In genomic region chr15:67501836-67502461, GRCh38 we compare ENCODE assay signal across 14 cellular contexts. TPM values are rescaled to one million over a fixed set of nuclear protein-coding genes. Genes with fewer than 3 reads are reported as not detected.
DNase-seq lines count a peak whose midpoint lies in the region; TF ChIP-seq lines count a peak whose summit lies in the region.
"Had no signal": no experiment of that assay in that cellular context is flagged by ENCODE, and none has a peak within 500 bp of the region (broad histone marks: within the 10 kb centered on the region; RNA-seq: fewer than 3 reads in every experiment).

No MANE protein-coding gene starts in this region.

- H3K4me1 ChIP-seq in NT2/D1 (ENCODE audit: insufficient read depth, insufficient read length), result no peaks in the 10 kb centered on the region
- no peaks in the 10 kb centered on the region for H3K4me1 ChIP-seq in endodermal cell (ENCODE audit: control insufficient read depth, insufficient read depth, low read length)
- H3K4me1 ChIP-seq in CD4-positive, alpha-beta memory T cell (ENCODE audit: insufficient read depth, low read length), result no peaks in the 10 kb centered on the region
- no peaks in the 10 kb centered on the region for H3K4me1 ChIP-seq in BE2C

- intact Hi-C loops in CD4-positive, alpha-beta memory T cell (cut with micrococcal nuclease), result loop anchor here (2.0 kb wide), 1 partner anchor 335 kb away; no protein-coding TSS in a partner anchor

- H3K9me3 ChIP-seq in NT2/D1 (ENCODE audit: insufficient read depth, low read length) (no peaks in the 10 kb centered on the region), endodermal cell (ENCODE audit: control insufficient read depth, low read length) (no peaks in the 10 kb centered on the region), BE2C (no peaks in the 10 kb centered on the region)
- H3K9me3 ChIP-seq in CD4-positive, alpha-beta memory T cell (ENCODE audit: control insufficient read depth in 1 of 2, low read length in 2 of 2), result no peaks in the 10 kb centered on the region
- H3K9me3 ChIP-seq: esophagus squamous epithelium had no signal

- CTCF ChIA-PET in CD4-positive, alpha-beta memory T cell (lab: Charles Lee; ENCODE audit: partially characterized antibody), result interaction anchor here (1.1 to 4.2 kb wide), 5 partner anchors 22 to 334 kb away, joined by 3 to 21 read pairs (median 6); no protein-coding TSS in a partner anchor

- no peak overlapping the region for H3K4me3 Mint-ChIP-seq in endodermal cell
- peak overlapping the region; percentile 21 for H3K4me3 Mint-ChIP-seq in type B pancreatic cell
- no peak overlapping the region for H3K4me3 Mint-ChIP-seq in nephron progenitor cell
- no peak overlapping the region for H3K4me3 Mint-ChIP-seq in CD4-positive, alpha-beta memory T cell
- H3K4me3 Mint-ChIP-seq: activated CD4-positive, alpha-beta T cell treated with anti-CD3 and anti-CD28 coated beads for 36 hours; activated T-helper 1 cell treated with anti-CD3 and anti-CD28 coated beads, Interleukin-12 subunit alpha, Interleukin-12 subunit beta, Interleukin-2, Interleukin-4 antibody, amounts not matched to agents 30 ng/mL and 10 ng/mL and 1 ng/mL, durations not matched to agents 14 hours and 24 hours and 36 hours; HFFc6 had no signal

- no peak overlapping the region for H3K9ac ChIP-seq in NT2/D1 (ENCODE audit: insufficient read length, low read depth)
- H3K9ac ChIP-seq in endodermal cell (ENCODE audit: extremely low read depth, low read length, poor library complexity, severe bottlenecking), result no peak overlapping the region

- H3K4me1 Mint-ChIP-seq in endodermal cell, result peaks cover 15% of the 10 kb centered on the region
- H3K4me1 Mint-ChIP-seq in type B pancreatic cell (ENCODE audit: unreplicated experiment), result peaks cover 18% of the 10 kb centered on the region
- H3K4me1 Mint-ChIP-seq in nephron progenitor cell, result peaks cover 20% of the 10 kb centered on the region
- peaks cover 0 to 1% (median 0%) of the 10 kb centered on the region in 4 donors for H3K4me1 Mint-ChIP-seq in CD4-positive, alpha-beta memory T cell
- H3K4me1 Mint-ChIP-seq: activated CD4-positive, alpha-beta T cell treated with anti-CD3 and anti-CD28 coated beads for 36 hours had no signal

- DNase-seq in NCI-H510A treated with DMSO at 0.1 percent for 48 hours (lab: John Stamatoyannopoulos, UW) (peak; percentile 30), NCI-H510A (lab: John Stamatoyannopoulos, UW) (no peak), NT2/D1 (ENCODE audit: low read depth, low spot score) (peak; percentile 8), endodermal cell (no peak), type B pancreatic cell (ENCODE audit: extremely low spot score, unreplicated experiment) (no peak), nephron progenitor cell (no peak), BE2C (no peak)
- no peak for DNase-seq in CD4-positive, alpha-beta memory T cell
- DNase-seq: activated CD4-positive, alpha-beta T cell treated with anti-CD3 and anti-CD28 coated beads for 36 hours; esophagus squamous epithelium had no signal

- TF ChIP-seq CTCF in endodermal cell (conservative IDR thresholded peaks at IDR 0.05) (no peak), type B pancreatic cell (conservative IDR thresholded peaks at IDR 0.05) (no peak), nephron progenitor cell (IDR thresholded peaks at IDR 0.05) (no peak), BE2C (IDR thresholded peaks at IDR 0.05; ENCODE audit: low read depth, low read length) (no peak)

- H3K27me3 Mint-ChIP-seq in endodermal cell (ENCODE audit: insufficient read depth), result no peaks in the 10 kb centered on the region
- H3K27me3 Mint-ChIP-seq in type B pancreatic cell, result peaks cover 8% of the 10 kb centered on the region
- peaks cover 18% of the 10 kb centered on the region for H3K27me3 Mint-ChIP-seq in nephron progenitor cell (ENCODE audit: low read depth, poor library complexity)
- no peaks in the 10 kb centered on the region for H3K27me3 Mint-ChIP-seq in CD4-positive, alpha-beta memory T cell
- H3K27me3 Mint-ChIP-seq: activated CD4-positive, alpha-beta T cell treated with anti-CD3 and anti-CD28 coated beads for 36 hours had no signal

- H3K27ac ChIP-seq in endodermal cell (ENCODE audit: low read depth, low read length), result peak overlapping the region; percentile 28
- H3K27ac ChIP-seq in CD4-positive, alpha-beta memory T cell (ENCODE audit: low read depth, low read length), result no peak overlapping the region
- H3K27ac ChIP-seq: cardiac muscle cell, esophagus squamous epithelium had no signal

- WGBS in endodermal cell (ENCODE audit: insufficient coverage in 1 of 2, insufficient read length in 1 of 2), 2 experiments, result 70 to 74% methylated on average over 11 to 12 of the region's 13 CpGs

- H3K36me3 ChIP-seq in NT2/D1 (ENCODE audit: insufficient read depth, insufficient read length, low read length), result no peaks in the 10 kb centered on the region
- no peaks in the 10 kb centered on the region for H3K36me3 ChIP-seq in endodermal cell (ENCODE audit: control insufficient read depth, insufficient read depth, low read length)
- H3K36me3 ChIP-seq in CD4-positive, alpha-beta memory T cell (ENCODE audit: insufficient read depth, low read length), result no peaks in the 10 kb centered on the region
- no peaks in the 10 kb centered on the region for H3K36me3 ChIP-seq in BE2C
- H3K36me3 ChIP-seq: cardiac muscle cell, esophagus squamous epithelium had no signal

- H3K4me3 ChIP-seq in NT2/D1 (ENCODE audit: insufficient read length, low read depth) (no peak overlapping the region), endodermal cell (ENCODE audit: low read length) (no peak overlapping the region), BE2C (ENCODE audit: low read depth, low read length) (no peak overlapping the region)
- no peak overlapping the region for H3K4me3 ChIP-seq in CD4-positive, alpha-beta memory T cell (ENCODE audit: low read length in 2 of 2)
- H3K4me3 ChIP-seq: cardiac muscle cell, GM12878 had no signal

- no peaks in the 10 kb centered on the region for H3K27me3 ChIP-seq in NT2/D1 (ENCODE audit: insufficient read depth, insufficient read length)
- peaks cover 15% of the 10 kb centered on the region for H3K27me3 ChIP-seq in endodermal cell (ENCODE audit: control insufficient read depth, insufficient read depth, low read length, poor library complexity, severe bottlenecking)
- H3K27me3 ChIP-seq in CD4-positive, alpha-beta memory T cell (ENCODE audit: insufficient read depth, low read length), result no peaks in the 10 kb centered on the region
- no peaks in the 10 kb centered on the region for H3K27me3 ChIP-seq in BE2C
- H3K27me3 ChIP-seq: esophagus squamous epithelium had no signal

- H3K27ac Mint-ChIP-seq in endodermal cell (no peak overlapping the region), type B pancreatic cell (no peak overlapping the region), nephron progenitor cell (no peak overlapping the region)
- H3K27ac Mint-ChIP-seq in CD4-positive, alpha-beta memory T cell, result peak overlapping the region in 1 of 7 donors; percentile 16
- H3K27ac Mint-ChIP-seq: activated CD4-positive, alpha-beta T cell treated with anti-CD3 and anti-CD28 coated beads for 36 hours; activated T-helper 1 cell treated with anti-CD3 and anti-CD28 coated beads, Interleukin-12 subunit alpha, Interleukin-12 subunit beta, Interleukin-2, Interleukin-4 antibody, amounts not matched to agents 30 ng/mL and 10 ng/mL and 1 ng/mL, durations not matched to agents 14 hours and 24 hours and 36 hours; HFFc6 had no signal

- no peaks in the 10 kb centered on the region for H3K9me3 Mint-ChIP-seq in endodermal cell
- H3K9me3 Mint-ChIP-seq in type B pancreatic cell, result no peaks in the 10 kb centered on the region
- H3K9me3 Mint-ChIP-seq in nephron progenitor cell, result peaks cover 4% of the 10 kb centered on the region
- H3K9me3 Mint-ChIP-seq in CD4-positive, alpha-beta memory T cell, result no peaks in the 10 kb centered on the region
- H3K9me3 Mint-ChIP-seq: activated T-helper 1 cell treated with anti-CD3 and anti-CD28 coated beads, Interleukin-12 subunit alpha, Interleukin-12 subunit beta, Interleukin-2, Interleukin-4 antibody, amounts not matched to agents 30 ng/mL and 10 ng/mL and 1 ng/mL, durations not matched to agents 14 hours and 24 hours and 36 hours; HFFc6 had no signal

- H3K36me3 Mint-ChIP-seq in endodermal cell (ENCODE audit: low read depth), result no peaks in the 10 kb centered on the region
- no peaks in the 10 kb centered on the region for H3K36me3 Mint-ChIP-seq in type B pancreatic cell
- peaks cover 11% of the 10 kb centered on the region for H3K36me3 Mint-ChIP-seq in nephron progenitor cell (ENCODE audit: low read depth)
- H3K36me3 Mint-ChIP-seq in CD4-positive, alpha-beta memory T cell, result no peaks in the 10 kb centered on the region

- POLR2A ChIA-PET in CD4-positive, alpha-beta memory T cell (lab: Charles Lee; ENCODE audit: partially characterized antibody), result no interaction called here

RNA-seq across cellular contexts. Expression of gene C15orf61, which starts 19.0 kb away (rescaled TPM):
- 1 to 10 TPM; 3.0 to 3.2 TPM for total RNA-seq in endodermal cell
- 3.5 TPM for polyA plus RNA-seq in endodermal cell (2013, experiment 1 of 2)
- polyA plus RNA-seq in endodermal cell (2013, experiment 2 of 2), result 2.2 TPM
- total RNA-seq in type B pancreatic cell (ENCODE audit: low replicate concordance), result 6.7 and 8.4 TPM in 2 replicates
- total RNA-seq in CD4-positive, alpha-beta memory T cell, result 10 to 100 TPM in 1 of 2 experiments, 1 to 10 TPM in 1; 9.5 to 13.4 TPM
- polyA plus RNA-seq in CD4-positive, alpha-beta memory T cell, result 10 to 100 TPM; 11.2 to 13.0 TPM
- polyA plus RNA-seq in BE2C (2012; ENCODE audit: insufficient read depth, insufficient read length, low read depth), result 15.7 TPM

RNA-seq across cellular contexts. Expression of gene MAP2K5, which starts 40.6 kb away (rescaled TPM):
- 10 to 100 TPM; 17.1 to 26.7 TPM for total RNA-seq in endodermal cell
- 29.9 TPM for polyA plus RNA-seq in endodermal cell (2013, experiment 1 of 2)
- polyA plus RNA-seq in endodermal cell (2013, experiment 2 of 2), result 24.2 TPM
- 13.3 and 21.8 TPM in 2 replicates for total RNA-seq in type B pancreatic cell (ENCODE audit: low replicate concordance)
- total RNA-seq in CD4-positive, alpha-beta memory T cell, result 10 to 100 TPM; 27.8 to 31.4 TPM
- polyA plus RNA-seq in CD4-positive, alpha-beta memory T cell, result 10 to 100 TPM; 15.2 to 22.0 TPM
- polyA plus RNA-seq in BE2C (2012; ENCODE audit: insufficient read depth, insufficient read length, low read depth), result 5.9 TPM

Comparison
In these comparisons a context has a peak if more than half of its experiments do, and no peak if none do; other contexts are left out.
1. DNase-seq: peak in NCI-H510A treated with DMSO at 0.1 percent for 48 hours (single experiment) and NT2/D1 (single experiment); none in NCI-H510A (single experiment), endodermal cell (single experiment), type B pancreatic cell (single experiment), nephron progenitor cell (single experiment), CD4-positive, alpha-beta memory T cell (0 of 5) and BE2C (single experiment).